Comparison of ENCODE assay signal across 1 cellular context in genomic region chr5:176578391-176578808, GRCh38.
TF ChIP-seq lines count a peak whose summit lies in the region.

No MANE protein-coding gene starts in this region.

TF ChIP-seq in endothelial cell of umbilical vein, 7 proteins besides CTCF, POLR2A, EP300 and RAD21:
- TF ChIP-seq MYC (IDR thresholded peaks at IDR 0.05; ENCODE audit: low read depth, low read length) (no peak), MAX (IDR thresholded peaks at IDR 0.05; ENCODE audit: insufficient read depth, insufficient read length) (no peak), FOS (IDR thresholded peaks at IDR 0.05; ENCODE audit: borderline replicate concordance, insufficient read depth, low read length) (no peak), JUN (IDR thresholded peaks at IDR 0.05; ENCODE audit: borderline replicate concordance, insufficient read depth, insufficient read length, low read depth) (no peak), EZH2 (IDR thresholded peaks at IDR 0.05; ENCODE audit: borderline replicate concordance, low read depth, low read length, severe bottlenecking) (no peak), GATA2 (IDR thresholded peaks at IDR 0.05; ENCODE audit: insufficient read depth, insufficient read length, low read depth, low read length) (no peak), POLR2AphosphoS5 (IDR thresholded peaks at IDR 0.05; ENCODE audit: insufficient read depth, low read depth, low read length) (no peak)
